26 cellular contexts compared by ENCODE assay signal in genomic region chrX:32562261-32562660, GRCh38.
"Had no signal": no experiment of that assay in that cellular context is flagged by ENCODE, and none has a peak within 500 bp of the region (broad histone marks: within the 10 kb centered on the region; RNA-seq: fewer than 3 reads in every experiment).

No MANE protein-coding gene starts in this region.

- H3K27me3 Mint-ChIP-seq: dendritic cell treated with granulocyte-macrophage colony-stimulating factor and Interleukin-4, amounts not matched to agents 40 ng/mL and 50 ng/mL, for 4 days; effector memory CD8-positive, alpha-beta T cell had no signal

- H3K4me3 ChIP-seq: colonic mucosa, esophagus squamous epithelium, gastroesophageal sphincter, heart left ventricle, hepatocyte, left ventricle myocardium inferior, lower lobe of right lung had no signal

- DNase-seq: colonic mucosa; cortex of kidney; effector CD8-positive, alpha-beta T cell; effector memory CD8-positive, alpha-beta T cell; endodermal cell; erythroblast; esophagus squamous epithelium; foreskin fibroblast; heart left ventricle; hypothalamus; immature natural killer cell; islet precursor cell; kidney; kidney glomerular epithelial cell; left colon; left ventricle myocardium inferior; lower lobe of right lung; mesenchymal stem cell; midbrain had no signal

- H3K4me3 Mint-ChIP-seq: dendritic cell treated with granulocyte-macrophage colony-stimulating factor and Interleukin-4, amounts not matched to agents 40 ng/mL and 50 ng/mL, for 4 days; effector memory CD8-positive, alpha-beta T cell; endodermal cell; immature natural killer cell had no signal

- ATAC-seq: effector memory CD8-positive, alpha-beta T cell; esophagus mucosa; gastroesophageal sphincter; heart left ventricle; left colon; left lobe of liver; lower lobe of right lung had no signal

- H3K9me3 ChIP-seq: colonic mucosa, esophagus squamous epithelium, gastroesophageal sphincter, heart left ventricle, left ventricle myocardium inferior, lower lobe of right lung had no signal

- H3K27ac Mint-ChIP-seq: dendritic cell treated with granulocyte-macrophage colony-stimulating factor and Interleukin-4, amounts not matched to agents 40 ng/mL and 50 ng/mL, for 4 days; effector memory CD8-positive, alpha-beta T cell; endodermal cell; immature natural killer cell had no signal

- H3K36me3 ChIP-seq: colonic mucosa, esophagus squamous epithelium, gastroesophageal sphincter, left ventricle myocardium inferior, lower lobe of right lung had no signal

- H3K4me1 Mint-ChIP-seq: immature natural killer cell had no signal

- H3K27me3 ChIP-seq: colonic mucosa, esophagus squamous epithelium, gastroesophageal sphincter, heart left ventricle, hepatocyte had no signal

- FAIRE-seq: endometrium, frontal cortex, kidney had no signal

- H3K36me3 Mint-ChIP-seq: immature natural killer cell had no signal

- H3K9me3 Mint-ChIP-seq: dendritic cell treated with granulocyte-macrophage colony-stimulating factor and Interleukin-4, amounts not matched to agents 40 ng/mL and 50 ng/mL, for 4 days; endodermal cell had no signal

- H3K4me1 ChIP-seq: colonic mucosa, esophagus squamous epithelium, gastroesophageal sphincter, heart left ventricle, left ventricle myocardium inferior, lower lobe of right lung had no signal
